In the genomic region with DNA sequence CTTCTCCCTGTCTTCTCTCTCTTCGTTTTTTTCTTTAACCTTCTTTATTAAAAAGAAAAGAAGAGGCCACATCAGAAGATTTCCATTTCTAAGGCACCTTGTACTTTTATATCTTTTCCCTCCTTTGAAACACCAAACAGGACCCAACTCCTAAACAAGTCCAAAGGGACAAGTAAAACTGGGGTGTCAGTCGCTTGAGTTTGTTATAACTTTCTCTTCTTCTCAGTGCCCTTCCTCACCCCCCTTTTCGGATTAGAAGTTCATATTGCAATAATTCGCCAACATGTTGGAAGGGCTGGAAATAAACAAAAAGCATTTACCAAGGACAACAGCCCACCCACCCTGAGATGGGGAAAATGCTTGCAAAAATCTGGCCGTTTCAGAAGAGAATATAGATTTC, we compare ENCODE assay signal across 8 cellular contexts.
DNase-seq lines count a peak whose midpoint lies in the region; ATAC-seq and TF ChIP-seq lines count a peak whose summit lies in the region.

No MANE protein-coding gene starts in this region.

- ATAC-seq in left ventricle myocardium superior (no peak), HG03139 (IDR thresholded peaks at IDR 0.05; ENCODE audit: unreplicated experiment) (no peak)

- no peaks in the 10 kb centered on the region for H3K4me1 ChIP-seq in cardiac muscle cell (ENCODE audit: low read depth)
- H3K4me1 ChIP-seq in mucosa of rectum (ENCODE audit: control insufficient read depth in 2 of 2, insufficient read depth in 2 of 2, low read length in 2 of 2) = peaks cover 9 to 29% of the 10 kb centered on the region in 2 donors

- H3K9ac ChIP-seq in mucosa of rectum (ENCODE audit: low read depth in 1 of 2, low read length in 2 of 2) = peak overlapping the region; percentile 82 to 85

- H3K36me3 ChIP-seq in cardiac muscle cell = no peaks in the 10 kb centered on the region
- no peaks in the 10 kb centered on the region for H3K36me3 ChIP-seq in mucosa of rectum (ENCODE audit: control insufficient read depth in 2 of 2, insufficient read depth in 2 of 2, low read length in 2 of 2)

- H3K9me3 Mint-ChIP-seq in chondrocyte (ENCODE audit: low read depth) = no peaks in the 10 kb centered on the region
- H3K9me3 Mint-ChIP-seq in type B pancreatic cell = no peaks in the 10 kb centered on the region

- H3K27ac ChIP-seq in cardiac muscle cell (no peak overlapping the region), mucosa of rectum (ENCODE audit: low read depth in 2 of 2, low read length in 2 of 2) (peak overlapping the region; percentile 93 to 95)

- H3K36me3 Mint-ChIP-seq in chondrocyte (ENCODE audit: low read depth) (no peaks in the 10 kb centered on the region), type B pancreatic cell (no peaks in the 10 kb centered on the region)

- H3K27ac Mint-ChIP-seq in chondrocyte (ENCODE audit: unreplicated experiment) (peak overlapping the region; percentile 100), type B pancreatic cell (peak overlapping the region; percentile 93)

- no peak for DNase-seq in cardiac muscle cell (ENCODE audit: low read depth in 1 of 2, low spot score in 1 of 2)
- no peak for DNase-seq in left ventricle myocardium superior
- DNase-seq in chondrocyte (ENCODE audit: low spot score) = no peak
- DNase-seq in type B pancreatic cell (ENCODE audit: extremely low spot score, unreplicated experiment) = no peak
- DNase-seq in iPS-NIHi7 (ENCODE audit: extremely low spot score) = no peak
- no peak for DNase-seq in NCI-H1048 (lab: John Stamatoyannopoulos, UW)

- peak overlapping the region; percentile 85 for H3K4me3 Mint-ChIP-seq in chondrocyte (ENCODE audit: unreplicated experiment)
- peak overlapping the region; percentile 85 for H3K4me3 Mint-ChIP-seq in type B pancreatic cell

- peaks cover 30% of the 10 kb centered on the region for H3K27me3 ChIP-seq in cardiac muscle cell
- no peaks in the 10 kb centered on the region for H3K27me3 ChIP-seq in mucosa of rectum (ENCODE audit: control insufficient read depth in 2 of 2, insufficient read depth in 2 of 2, low read length in 2 of 2)

- H3K4me1 Mint-ChIP-seq in chondrocyte (ENCODE audit: low read depth) = peaks cover 46% of the 10 kb centered on the region
- H3K4me1 Mint-ChIP-seq in type B pancreatic cell (ENCODE audit: unreplicated experiment) = peaks cover 36% of the 10 kb centered on the region

- no peaks in the 10 kb centered on the region for H3K9me3 ChIP-seq in cardiac muscle cell (ENCODE audit: low read depth)
- H3K9me3 ChIP-seq in mucosa of rectum (ENCODE audit: control insufficient read depth in 2 of 2, low read length in 2 of 2) = no peaks in the 10 kb centered on the region

- H3K4me3 ChIP-seq in cardiac muscle cell = peak overlapping the region; percentile 30
- peak overlapping the region; percentile 68 to 74 for H3K4me3 ChIP-seq in mucosa of rectum (ENCODE audit: low read length in 2 of 2)

- no peak for TF ChIP-seq CTCF in cardiac muscle cell (IDR thresholded peaks at IDR 0.05; ENCODE audit: low read depth, low read length)
- TF ChIP-seq CTCF in chondrocyte (IDR thresholded peaks at IDR 0.05) = no peak
- TF ChIP-seq CTCF in type B pancreatic cell (conservative IDR thresholded peaks at IDR 0.05) = no peak

- intact Hi-C loops in left ventricle myocardium superior (cut with micrococcal nuclease) = loop anchor here (5.0 kb wide), 1 partner anchor 146 kb away; no protein-coding TSS in a partner anchor

- H3K27me3 Mint-ChIP-seq in chondrocyte (ENCODE audit: low read depth) (no peaks in the 10 kb centered on the region), type B pancreatic cell (peaks cover 17% of the 10 kb centered on the region)
